8 cellular contexts compared by ENCODE assay signal in genomic region chr19:53365134-53365898, GRCh38. TPM values are rescaled to one million over a fixed set of nuclear protein-coding genes. Genes with fewer than 3 reads are reported as not detected.
DNase-seq lines count a peak whose midpoint lies in the region; ATAC-seq, FAIRE-seq and TF ChIP-seq lines count a peak whose summit lies in the region.

Gene ZNF525 (plus strand): TSS chr19:53365705. CDS start chr19:53372282, 6,577 bp downstream.

- no peak for FAIRE-seq in keratinocyte (lab: Jason Lieb, UNC)

- H3K9me3 ChIP-seq in keratinocyte (ENCODE audit: control insufficient read depth, low read depth, low read length) = no peaks in the 10 kb centered on the region

- H3K4me1 ChIP-seq in keratinocyte (ENCODE audit: control insufficient read depth, extremely low read depth, insufficient read depth, low read length) = peaks cover 6% of the 10 kb centered on the region

- H3K4me3 ChIP-seq in keratinocyte (ENCODE audit: control insufficient read depth in 2 of 3, extremely low read depth in 1 of 3, insufficient read depth in 2 of 3, low read depth in 1 of 3, low read length in 3 of 3) = peak within 1 kb of the TSS; percentile 76 to 92 (median 84)

- DNase-seq in A172 (ENCODE audit: low spot score) (peak; percentile 17), NCI-H2171 treated with DMSO at 0.1 percent for 48 hours (lab: John Stamatoyannopoulos, UW) (peak; percentile 81), keratinocyte (ENCODE audit: low read depth, low spot score) (peak; percentile 55)
- DNase-seq in activated CD4-positive, CD25-positive, alpha-beta regulatory T cell (lab: John Stamatoyannopoulos, UW) = peak; percentile 93 to 95 (median 94)
- DNase-seq in central memory CD4-positive, alpha-beta T cell = peak; percentile 94
- peak; percentile 95 to 97 for DNase-seq in stimulated activated CD4-positive, alpha-beta T cell treated with anti-CD3 and anti-CD28 coated beads, Interleukin-15, amount 100 ng/mL, for 1 hour (ENCODE audit: low read depth in 1 of 2, low spot score in 1 of 2)

- peaks cover 6% of the 10 kb centered on the region for H3K79me2 ChIP-seq in keratinocyte (ENCODE audit: control insufficient read depth, insufficient read depth, low read length)

- peak within 1 kb of the TSS; percentile 86 for H3K4me2 ChIP-seq in keratinocyte (ENCODE audit: control insufficient read depth, extremely low read depth, insufficient read depth, low read depth, low read length)

- H3K9ac ChIP-seq in keratinocyte (ENCODE audit: control insufficient read depth, extremely low read depth, insufficient read depth, low read length) = peak within 1 kb of the TSS; percentile 83

- TF ChIP-seq POLR2A in GM18526 (IDR thresholded peaks at IDR 0.05; ENCODE audit: extremely low read depth, insufficient read length) = peak; percentile 92

- dilution Hi-C loops in keratinocyte (cut with MboI; ENCODE audit: extremely low pct_ligation_motif_present, low sequenced_read_pairs) = no loop called here

- peak; percentile 87 for ATAC-seq in HG03064 (IDR thresholded peaks at IDR 0.05; ENCODE audit: low read depth, unreplicated experiment)

- H3K36me3 ChIP-seq in keratinocyte (ENCODE audit: control insufficient read depth in 2 of 2, extremely low read depth in 1 of 2, insufficient read depth in 2 of 2, low read length in 2 of 2) = no peaks in the 10 kb centered on the region

- peak within 1 kb of the TSS; percentile 75 for H3K27ac ChIP-seq in keratinocyte (ENCODE audit: control insufficient read depth, insufficient read depth, low read length)

- H2AFZ ChIP-seq in keratinocyte (ENCODE audit: control insufficient read depth, low read length) = peak within 1 kb of the TSS; percentile 94

- no peaks in the 10 kb centered on the region for H4K20me1 ChIP-seq in keratinocyte (ENCODE audit: control insufficient read depth, extremely low read depth, insufficient read depth, low read length)

- H3K9me1 ChIP-seq in keratinocyte (ENCODE audit: control insufficient read depth, extremely low read depth, insufficient read depth, low read length) = no peaks in the 10 kb centered on the region

- peak; percentile 11 to 34 (median 24) for TF ChIP-seq CTCF in keratinocyte (optimal IDR thresholded peaks at IDR 0.05 in 1 of 3, IDR thresholded peaks at IDR 0.05 in 1 of 3, conservative IDR thresholded peaks at IDR 0.05 in 1 of 3; ENCODE audit: extremely low read depth in 1 of 3, insufficient read depth in 2 of 3, low read length in 3 of 3)

- H3K27me3 ChIP-seq in keratinocyte (ENCODE audit: control insufficient read depth, extremely low read depth, insufficient read depth, low read length) = no peaks in the 10 kb centered on the region

RNA-seq across cellular contexts. Expression of gene ZNF525, which starts in this region (rescaled TPM):
- total RNA-seq in A172 (2014; rRNA removed; shearing (Covaris generic)) = 2.0 and 2.8 TPM in 2 replicates
- polyA plus RNA-seq in keratinocyte = 6.7 to 9.5 TPM (median 9.5 TPM) in 3 replicates
- 8.8 TPM for polyA plus RNA-seq in keratinocyte (2011; ENCODE audit: low read depth)
- polyA plus RNA-seq in keratinocyte (2011; cell fraction: cytosol; rRNA removed) = 3.5 and 7.5 TPM in 2 replicates
- 17.1 and 21.5 TPM in 2 replicates for polyA plus RNA-seq in keratinocyte (2011; cell fraction: nucleus; rRNA removed)
- 5.8 and 8.0 TPM in 2 replicates for polyA plus RNA-seq in keratinocyte (2012; ENCODE audit: low replicate concordance)
- polyA minus RNA-seq in keratinocyte = 1.0 to 14.5 TPM (median 8.6 TPM) in 3 replicates
- polyA minus RNA-seq in keratinocyte (2011; cell fraction: cytosol; rRNA and poly(A)+ RNA removed) = 4.4 TPM
- 8.3 and 15.8 TPM in 2 replicates for polyA minus RNA-seq in keratinocyte (2011; cell fraction: nucleus; rRNA and poly(A)+ RNA removed)

Comparison
In these comparisons a context has a peak if more than half of its experiments do, and no peak if none do; other contexts are left out.
1. Peak in every context shown above with its lines: DNase-seq, ATAC-seq, H3K4me3 ChIP-seq and H3K27ac ChIP-seq.
2. DNase-seq: peak in every context shown above with its lines; median percentile 96 in stimulated activated CD4-positive, alpha-beta T cell treated with anti-CD3 and anti-CD28 coated beads, Interleukin-15, amount 100 ng/mL, for 1 hour; 94 in activated CD4-positive, CD25-positive, alpha-beta regulatory T cell; 94 in central memory CD4-positive, alpha-beta T cell; 81 in NCI-H2171 treated with DMSO at 0.1 percent for 48 hours; 55 in keratinocyte; 17 in A172.